ENCODE assay signal across 8 cellular contexts in the genomic region with DNA sequence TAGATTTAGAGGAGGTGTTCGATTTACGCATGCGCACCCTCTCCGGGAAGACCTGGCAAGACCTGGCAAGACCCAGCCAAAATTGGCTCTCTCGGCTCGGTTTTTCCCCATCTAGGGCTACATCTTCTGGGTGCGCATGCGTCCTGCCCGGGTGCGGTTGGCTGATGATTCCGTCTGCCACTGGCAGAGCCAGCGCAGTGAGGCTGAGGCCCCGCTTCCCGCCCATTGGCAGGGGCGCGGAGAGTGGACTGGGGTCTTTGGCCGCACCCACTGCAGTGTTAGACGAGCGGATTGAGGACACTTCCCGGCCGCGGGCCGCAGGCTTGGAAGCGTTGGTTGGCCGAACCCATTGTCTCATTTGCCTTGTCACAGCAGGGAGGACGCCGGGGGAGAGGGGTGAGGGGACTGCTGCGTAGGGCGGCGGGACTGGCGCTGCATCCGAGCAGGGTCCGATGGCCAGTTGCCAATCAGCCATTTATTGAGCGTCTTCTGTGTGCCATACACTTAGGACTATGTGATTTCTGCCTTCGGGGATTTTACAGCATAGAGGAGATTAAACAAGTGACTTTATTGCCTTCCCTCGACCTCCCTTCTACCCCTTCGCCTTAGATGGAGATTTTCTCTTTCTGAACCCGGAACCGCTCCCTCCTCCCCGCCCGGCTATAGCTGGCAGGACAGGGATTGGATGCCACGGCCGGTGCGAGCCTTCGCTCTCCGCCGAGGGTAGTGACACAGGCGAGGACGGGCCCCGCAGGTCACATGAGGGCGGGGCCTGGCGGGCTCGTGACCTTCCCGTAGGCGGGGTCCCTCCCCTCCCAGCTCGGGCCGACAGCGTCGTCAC. TPM values are rescaled to one million over a fixed set of nuclear protein-coding genes. Genes with fewer than 3 reads are reported as not detected.
DNase-seq lines count a peak whose midpoint lies in the region; ATAC-seq, FAIRE-seq and TF ChIP-seq lines count a peak whose summit lies in the region.

No MANE protein-coding gene starts in this region.

- H3K27ac ChIP-seq in skin epidermis: peak overlapping the region; percentile 77 to 99 (median 95)

- FAIRE-seq in bronchial epithelial cell (lab: Jason Lieb, UNC): no peak

- TF ChIP-seq CTCF in WI38 (IDR thresholded peaks at IDR 0.05; ENCODE audit: low read depth, low read length) (no peak), bronchial epithelial cell (IDR thresholded peaks at IDR 0.05; ENCODE audit: insufficient read depth, low read length, severe bottlenecking) (no peak)

- H3K27me3 ChIP-seq in bronchial epithelial cell (ENCODE audit: control insufficient read depth, insufficient read depth, low read length): no peaks in the 10 kb centered on the region

- ATAC-seq in GM18909 (IDR thresholded peaks at IDR 0.05; ENCODE audit: poor library complexity, unreplicated experiment) (peak; percentile 75), HG03159 (IDR thresholded peaks at IDR 0.05; ENCODE audit: unreplicated experiment) (peak; percentile 71)

- H3K36me3 ChIP-seq in bronchial epithelial cell (ENCODE audit: control insufficient read depth, insufficient read depth, low read length): no peaks in the 10 kb centered on the region

- DNase-seq in AG08395 (ENCODE audit: low spot score) (peak; percentile 100), NCI-H2227 (lab: John Stamatoyannopoulos, UW; ENCODE audit: unreplicated experiment) (peak; percentile 98), bronchial epithelial cell (ENCODE audit: low read depth) (peak; percentile 97), iPS-NIHi11 (ENCODE audit: low spot score) (peak; percentile 95)

- peak overlapping the region; percentile 62 for H3K4me3 ChIP-seq in WI38 (ENCODE audit: low read depth, low read length)
- peak overlapping the region; percentile 59 for H3K4me3 ChIP-seq in bronchial epithelial cell (ENCODE audit: low read depth, low read length)
- peak overlapping the region; percentile 37 to 60 (median 46) for H3K4me3 ChIP-seq in skin epidermis

RNA-seq across cellular contexts. Expression of a gene that starts 43.7 kb away (rescaled TPM):
- total RNA-seq in bronchial epithelial cell: 1.3 and 4.9 TPM in 2 replicates

Comparison
In these comparisons a context has a peak if more than half of its experiments do, and no peak if none do; other contexts are left out.
1. Peak in every context shown above with its lines: DNase-seq, ATAC-seq, H3K4me3 ChIP-seq and H3K27ac ChIP-seq.